9 cellular contexts compared by ENCODE assay signal in genomic region chr9:98075332-98075805, GRCh38. TPM values are rescaled to one million over a fixed set of nuclear protein-coding genes. Genes with fewer than 3 reads are reported as not detected.
DNase-seq lines count a peak whose midpoint lies in the region; ATAC-seq and TF ChIP-seq lines count a peak whose summit lies in the region.
"Had no signal": no experiment of that assay in that cellular context is flagged by ENCODE, and none has a peak within 500 bp of the region (broad histone marks: within the 10 kb centered on the region; RNA-seq: fewer than 3 reads in every experiment).

No MANE protein-coding gene starts in this region.

- no peaks in the 10 kb centered on the region for H4K20me1 ChIP-seq in mammary epithelial cell (ENCODE audit: insufficient read depth, low read length)

- H3K27me3 ChIP-seq in mammary epithelial cell (ENCODE audit: insufficient read depth, low read length) = no peaks in the 10 kb centered on the region

- WGBS in mammary epithelial cell (ENCODE audit: low coverage, missing lambda C conversion rate) = 81% methylated on average over 2 of the region's 6 CpGs

- no peak overlapping the region for H3K4me2 ChIP-seq in mammary epithelial cell (ENCODE audit: insufficient read depth, low read depth, low read length)

- in situ Hi-C loops in mammary epithelial cell (cut with MboI; ENCODE audit: low sequenced_read_pairs in 2 of 2) = loop anchor here in 1 of 2 donors (10.0 kb wide), 1 partner anchor 179 kb away; the partner anchor contains the start of gene TBC1D2

- H3K4me3 ChIP-seq in AG10803 (ENCODE audit: low read length) (no peak overlapping the region), mammary epithelial cell (replicated peaks in 1 of 3; ENCODE audit: insufficient read depth in 1 of 3, low read depth in 2 of 3, low read length in 3 of 3) (no peak overlapping the region)

- no peak overlapping the region for H2AFZ ChIP-seq in mammary epithelial cell (ENCODE audit: low read depth, low read length)

- H3K27ac ChIP-seq in mammary epithelial cell (ENCODE audit: insufficient read depth, low read depth, low read length) = no peak overlapping the region

- H3K9me3 ChIP-seq in mammary epithelial cell (replicated peaks; ENCODE audit: insufficient read depth, low read length) = no peaks in the 10 kb centered on the region

- intact Hi-C loops in mammary epithelial cell (cut with micrococcal nuclease) = no loop called here

- no peak overlapping the region for H3K9ac ChIP-seq in mammary epithelial cell (ENCODE audit: insufficient read depth, low read length)

- dilution Hi-C loops in mammary epithelial cell (cut with HindIII; ENCODE audit: low sequenced_read_pairs) = loop anchor here (5.0 to 10.0 kb wide), 2 partner anchors 92 to 169 kb away; no protein-coding TSS in a partner anchor

- DNase-seq in AG10803 (ENCODE audit: low read depth) (peak; percentile 81), HT1080 (ENCODE audit: low read depth) (peak; percentile 90), mammary epithelial cell (peak; percentile 27), mucosa of gallbladder (ENCODE audit: low spot score) (peak; percentile 71), NCI-H2029 treated with DMSO at 0.1 percent for 48 hours (lab: John Stamatoyannopoulos, UW) (no peak), COR-L47 (lab: John Stamatoyannopoulos, UW) (no peak), germinal center (ENCODE audit: low spot score) (no peak)
- DNase-seq: NCI-H345 had no signal

- CTCF ChIA-PET in mammary epithelial cell (lab: Charles Lee; ENCODE audit: low non-redundant PET) = no interaction called here

- BruUV-seq in mammary epithelial cell (replicated peaks; lab: Mats Ljungman, UMichigan) = no TSS peak

- no peak for ATAC-seq in GM19455 (IDR thresholded peaks at IDR 0.05; ENCODE audit: unreplicated experiment)

- peaks cover 3% of the 10 kb centered on the region for H3K36me3 ChIP-seq in mammary epithelial cell (ENCODE audit: insufficient read depth, low read length)

- no peaks in the 10 kb centered on the region for H3K4me1 ChIP-seq in mammary epithelial cell (ENCODE audit: insufficient read depth, low read length)

- H3K79me2 ChIP-seq in mammary epithelial cell (ENCODE audit: insufficient read depth, low read length) = peaks cover 28% of the 10 kb centered on the region

- TF ChIP-seq CTCF in AG10803 (conservative IDR thresholded peaks at IDR 0.05; ENCODE audit: low read length) (no peak), mammary epithelial cell (conservative IDR thresholded peaks at IDR 0.05 in 1 of 2, IDR thresholded peaks at IDR 0.05 in 1 of 2; ENCODE audit: extremely low read depth in 1 of 2, insufficient read depth in 1 of 2, low read depth in 1 of 2, low read length in 2 of 2) (no peak)

RNA-seq across cellular contexts. Expression of gene NANS, which starts 18.8 kb away (rescaled TPM):
- 92.2 and 93.3 TPM in 2 replicates for total RNA-seq in HT1080 (2014; rRNA removed; shearing (Covaris generic))
- polyA plus RNA-seq in HT1080 (2015; cell fraction: cytosol; rRNA removed) = 59.2 and 68.4 TPM in 2 replicates
- polyA plus RNA-seq in HT1080 (2015; cell fraction: nucleus; rRNA removed) = 45.9 and 50.4 TPM in 2 replicates
- 10 to 100 TPM; 44.7 to 52.4 TPM for total RNA-seq in mammary epithelial cell
- 69.6 TPM for polyA plus RNA-seq in mammary epithelial cell
- 39.5 TPM for polyA minus RNA-seq in mammary epithelial cell
- 69.3 TPM for total RNA-seq in mucosa of gallbladder

RNA-seq across cellular contexts. Expression of gene TRIM14, which starts 43.7 kb away (rescaled TPM):
- 26.8 and 31.0 TPM in 2 replicates for total RNA-seq in HT1080 (2014; rRNA removed; shearing (Covaris generic))
- polyA plus RNA-seq in HT1080 (2015; cell fraction: cytosol; rRNA removed) = 25.7 and 25.9 TPM in 2 replicates
- 16.0 and 23.2 TPM in 2 replicates for polyA plus RNA-seq in HT1080 (2015; cell fraction: nucleus; rRNA removed)
- total RNA-seq in mammary epithelial cell (10 to 100 TPM; 11.3 to 17.6 TPM), mucosa of gallbladder (44.4 TPM)
- 14.6 TPM for polyA plus RNA-seq in mammary epithelial cell
- polyA minus RNA-seq in mammary epithelial cell = 38.8 TPM

Comparison
In these comparisons a context has a peak if more than half of its experiments do, and no peak if none do; other contexts are left out.
1. DNase-seq: peak in AG10803 (single experiment), HT1080 (single experiment), mammary epithelial cell (single experiment) and mucosa of gallbladder (single experiment); none in NCI-H2029 treated with DMSO at 0.1 percent for 48 hours (single experiment), COR-L47 (single experiment) and germinal center (single experiment).